Comparison of ENCODE assay signal across 8 cellular contexts in genomic region chr14:105086833-105087307, GRCh38. TPM values are rescaled to one million over a fixed set of nuclear protein-coding genes. Genes with fewer than 3 reads are reported as not detected.
DNase-seq lines count a peak whose midpoint lies in the region; FAIRE-seq and TF ChIP-seq lines count a peak whose summit lies in the region.

No MANE protein-coding gene starts in this region.

- no peak for FAIRE-seq in kidney (lab: Jason Lieb, UNC)

- TF ChIP-seq POLR2A in breast epithelium (IDR thresholded peaks at IDR 0.05): no peak

- peak overlapping the region in 1 of 2 donors; percentile 4 for H3K9ac ChIP-seq in kidney (ENCODE audit: low read length in 2 of 2)

- no peaks in the 10 kb centered on the region for H3K9me3 Mint-ChIP-seq in HFFc6

- peak overlapping the region; percentile 28; the same call in 1 of the 2 replicates for H3K27ac ChIP-seq in VCaP
- peak overlapping the region; percentile 71 to 97 for H3K27ac ChIP-seq in breast epithelium
- H3K27ac ChIP-seq in kidney (ENCODE audit: low read depth in 2 of 2, low read length in 2 of 2): no peak overlapping the region

- H3K36me3 Mint-ChIP-seq in HFFc6 (ENCODE audit: low read depth): peaks cover 5% of the 10 kb centered on the region; the same call in 1 of the 2 replicates

- H3K4me1 ChIP-seq in breast epithelium (peaks cover 23 to 26% of the 10 kb centered on the region in 2 donors), kidney (ENCODE audit: control insufficient read depth in 1 of 2, insufficient read depth in 1 of 2, low read depth in 1 of 2, low read length in 2 of 2) (peaks cover 8 to 31% of the 10 kb centered on the region in 2 donors)

- peak overlapping the region; percentile 87 for H3K4me3 Mint-ChIP-seq in HFFc6

- H3K9me3 ChIP-seq in breast epithelium: no peaks in the 10 kb centered on the region
- no peaks in the 10 kb centered on the region for H3K9me3 ChIP-seq in kidney (ENCODE audit: control insufficient read depth in 1 of 2, low read length in 2 of 2)

- peaks cover 7% of the 10 kb centered on the region; the same call in 1 of the 2 replicates for H3K27me3 Mint-ChIP-seq in HFFc6 (ENCODE audit: insufficient read depth)

- DNase-seq in HFFc6: peak; percentile 77
- peak; percentile 72 for DNase-seq in NCI-H146 treated with DMSO at 0.1 percent for 48 hours (lab: John Stamatoyannopoulos, UW; ENCODE audit: unreplicated experiment)
- DNase-seq in breast epithelium (ENCODE audit: low spot score in 2 of 2): peak; percentile 72 to 74
- peak; percentile 94 for DNase-seq in kidney
- DNase-seq in stimulated activated CD4-positive, alpha-beta T cell treated with anti-CD3 and anti-CD28 coated beads, Interleukin-1b, Interleukin-23, amount 100 ng/mL, for 48 hours: peak; percentile 88
- no peak for DNase-seq in globus pallidus (ENCODE audit: low spot score)

- intact Hi-C loops in breast epithelium (cut with DNase I; ENCODE audit: low total_unique reads): no loop called here
- intact Hi-C loops in kidney (cut with DNase I): no loop called here

- H3K4me3 ChIP-seq in breast epithelium (peak overlapping the region; percentile 57 to 69 (median 58)), kidney (ENCODE audit: low read length in 2 of 2) (no peak overlapping the region)

- H3K27ac Mint-ChIP-seq in HFFc6: peak overlapping the region; percentile 78

- H3K27me3 ChIP-seq in breast epithelium: no peaks in the 10 kb centered on the region

- no peaks in the 10 kb centered on the region for H3K36me3 ChIP-seq in breast epithelium
- H3K36me3 ChIP-seq in kidney (ENCODE audit: control insufficient read depth in 1 of 2, insufficient read depth in 2 of 2, low read length in 2 of 2): no peaks in the 10 kb centered on the region

- TF ChIP-seq CTCF in GM12873 (IDR thresholded peaks at IDR 0.05; ENCODE audit: insufficient read depth, low read depth, low read length, missing control alignments) (peak; percentile 84), HFFc6 (IDR thresholded peaks at IDR 0.05) (peak; percentile 91), VCaP (conservative IDR thresholded peaks at IDR 0.05) (peak; percentile 90), breast epithelium (IDR thresholded peaks at IDR 0.05) (peak; percentile 51 to 77 (median 75)), kidney (IDR thresholded peaks at IDR 0.05; ENCODE audit: borderline replicate concordance, extremely low read depth, insufficient read depth) (peak; percentile 83)

- H3K4me1 Mint-ChIP-seq in HFFc6 (ENCODE audit: low read depth): peaks cover 24% of the 10 kb centered on the region

RNA-seq across cellular contexts. Expression of gene GPR132, which starts 21.6 kb away (rescaled TPM):
- under 1 TPM in 2 of 6 experiments, not detected in 4; 0.05 to 0.14 TPM for total RNA-seq in HFFc6 (2021; fragmentation: NEBNext Ultra II Directional; extraction: Animal tissue kit (Norgen Biotek cat#: 25700))
- total RNA-seq in breast epithelium (1 to 10 TPM; 1.3 to 2.9 (median 1.8) TPM), kidney (4.2 TPM)
- 0.17 TPM for polyA plus RNA-seq in kidney (ENCODE audit: insufficient read depth, low read depth, low replicate concordance)

Comparison
In these comparisons a context has a peak if more than half of its experiments do, and no peak if none do; other contexts are left out.
1. H3K27ac ChIP-seq: peak in VCaP (single experiment) and breast epithelium (2 of 2); none in kidney (0 of 2).
2. H3K4me3 ChIP-seq: peak in breast epithelium (3 of 3); none in kidney (0 of 2).
3. Peak in every context shown above with its lines, with median percentiles within 50 percentile points of each other: CTCF ChIP-seq.